ENCODE assay signal across 1 cellular context in the genomic region with DNA sequence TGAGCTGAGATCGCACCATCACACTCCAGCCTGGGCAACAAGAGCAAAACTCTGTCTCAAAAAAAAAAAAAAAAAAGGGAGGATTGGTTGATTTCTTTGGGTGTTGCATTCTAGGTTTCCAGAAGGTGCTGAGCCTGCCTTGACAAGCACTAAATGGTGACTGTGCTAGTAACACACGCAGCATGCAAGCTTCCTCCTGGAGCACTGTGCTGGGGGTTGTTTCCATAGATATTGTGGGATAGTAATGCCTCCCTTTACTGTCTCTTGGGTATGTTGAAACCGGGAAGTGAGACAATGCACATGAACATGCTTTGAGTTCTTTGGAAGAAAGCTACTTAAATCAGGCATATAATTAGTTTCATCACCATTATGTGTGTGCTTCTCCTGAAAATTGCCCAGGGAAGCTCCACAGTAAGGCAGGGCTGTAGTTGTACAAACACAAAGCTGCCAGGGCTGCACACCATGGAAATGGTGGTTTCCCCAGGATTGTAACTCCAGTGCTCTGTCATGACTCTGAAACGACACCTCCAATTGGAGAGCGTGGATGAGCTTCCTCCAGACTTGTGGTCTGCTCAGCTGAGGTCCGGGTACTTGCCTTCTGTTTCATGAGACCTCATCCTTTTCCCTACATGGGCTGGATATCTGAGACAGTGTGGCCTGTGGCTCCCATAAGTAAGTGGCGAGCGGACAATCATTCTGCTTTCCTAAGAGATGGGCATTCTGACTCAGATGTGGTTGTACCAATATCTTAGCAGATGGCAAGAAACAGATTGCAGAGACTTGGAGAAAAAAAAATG.
TF ChIP-seq lines count a peak whose summit lies in the region.

No MANE protein-coding gene starts in this region.

TF ChIP-seq in IMR-90, 13 proteins besides CTCF, POLR2A, EP300 and RAD21:
- TF ChIP-seq MXI1 (IDR thresholded peaks at IDR 0.05; ENCODE audit: borderline replicate concordance, low read depth, low read length), result no peak
- no peak for TF ChIP-seq RFX5 (IDR thresholded peaks at IDR 0.05; ENCODE audit: low read depth, low read length)
- TF ChIP-seq FOS (IDR thresholded peaks at IDR 0.05; ENCODE audit: low read depth, low read length), result no peak
- TF ChIP-seq MAFK (IDR thresholded peaks at IDR 0.05; ENCODE audit: low read depth, low read length), result no peak
- no peak for TF ChIP-seq CEBPB (IDR thresholded peaks at IDR 0.05; ENCODE audit: low read depth, low read length)
- no peak for TF ChIP-seq MAZ (IDR thresholded peaks at IDR 0.05; ENCODE audit: borderline replicate concordance, low read depth, low read length)
- TF ChIP-seq SMC3 (IDR thresholded peaks at IDR 0.05; ENCODE audit: low read depth, low read length), result no peak
- no peak for TF ChIP-seq BHLHE40 (IDR thresholded peaks at IDR 0.05; ENCODE audit: low read depth, low read length)
- no peak for TF ChIP-seq CHD1 (IDR thresholded peaks at IDR 0.05; ENCODE audit: low read depth, low read length)
- TF ChIP-seq ELK1 (IDR thresholded peaks at IDR 0.05; ENCODE audit: borderline replicate concordance, low read depth, low read length), result no peak
- TF ChIP-seq USF2 (IDR thresholded peaks at IDR 0.05; ENCODE audit: low read depth, low read length), result no peak
- TF ChIP-seq NFE2L2 (IDR thresholded peaks at IDR 0.05; ENCODE audit: low read depth, low read length), result no peak
